Comparison of ENCODE assay signal across 11 cellular contexts in the genomic region with DNA sequence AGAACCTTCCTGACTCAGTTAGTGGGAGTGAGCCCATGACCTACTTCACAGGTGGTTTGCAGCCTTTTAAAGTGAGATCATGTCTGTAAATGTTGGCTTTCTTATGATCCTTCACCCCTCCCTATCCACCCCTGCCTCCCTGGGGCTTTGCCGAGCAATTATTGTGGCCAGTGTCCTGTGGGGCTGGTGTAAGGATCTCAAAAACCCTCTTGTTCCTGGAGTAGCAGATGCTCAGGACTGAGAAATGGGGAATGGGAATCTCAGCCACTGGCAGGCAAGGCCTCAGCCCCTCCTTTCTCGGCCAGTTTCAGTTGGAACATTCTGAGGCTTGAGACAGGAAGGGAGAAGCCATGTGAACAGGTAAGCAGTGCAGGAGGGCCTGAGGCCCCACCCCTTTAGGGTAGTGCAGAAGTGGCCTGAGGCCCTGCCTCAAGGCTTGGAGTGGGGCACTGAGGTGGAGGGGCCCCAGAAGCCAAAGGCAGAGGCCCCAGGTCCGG. TPM values are rescaled to one million over a fixed set of nuclear protein-coding genes. Genes with fewer than 3 reads are reported as not detected.
DNase-seq lines count a peak whose midpoint lies in the region; ATAC-seq and TF ChIP-seq lines count a peak whose summit lies in the region.
"Had no signal": no experiment of that assay in that cellular context is flagged by ENCODE, and none has a peak within 500 bp of the region (broad histone marks: within the 10 kb centered on the region; RNA-seq: fewer than 3 reads in every experiment).

No MANE protein-coding gene starts in this region.

- H2BK15ac ChIP-seq in mesenchymal stem cell (ENCODE audit: low read depth, poor library complexity, severe bottlenecking): no peak overlapping the region

- H3K27me3 ChIP-seq in breast epithelium: no peaks in the 10 kb centered on the region
- H3K27me3 ChIP-seq in colonic mucosa: no peaks in the 10 kb centered on the region
- peaks cover 0 to 57% of the 10 kb centered on the region in 2 experiments for H3K27me3 ChIP-seq in mesenchymal stem cell (ENCODE audit: control insufficient read depth in 1 of 2, insufficient read depth in 1 of 2, low read length in 2 of 2)
- H3K27me3 ChIP-seq in uterus: no peaks in the 10 kb centered on the region

- H2BK5ac ChIP-seq in mesenchymal stem cell (ENCODE audit: low read depth, low read length, poor library complexity, severe bottlenecking): peak overlapping the region; percentile 99

- POLR2A ChIA-PET in MCF 10A (lab: Yijun Ruan, JAX): interaction anchor here (0.6 to 5.2 kb wide), 16 partner anchors 8 to 253 kb away, joined by 3 to 33 read pairs (median 6); a partner anchor contains a TSS

- H3K4me3 ChIP-seq in breast epithelium (no peak overlapping the region), colonic mucosa (no peak overlapping the region), mesenchymal stem cell (ENCODE audit: insufficient read depth in 1 of 2, low read depth in 1 of 2, low read length in 2 of 2) (no peak overlapping the region), uterus (no peak overlapping the region)

- H3K4me1 Mint-ChIP-seq in MCF 10A (ENCODE audit: insufficient read depth, unreplicated experiment): peaks cover 82% of the 10 kb centered on the region
- H3K4me1 Mint-ChIP-seq: B cell had no signal

- no peaks in the 10 kb centered on the region for H3K9me3 Mint-ChIP-seq in MCF 10A (ENCODE audit: unreplicated experiment)

- H3K36me3 Mint-ChIP-seq in MCF 10A (ENCODE audit: insufficient read depth, unreplicated experiment): peaks cover 9% of the 10 kb centered on the region

- H2BK120ac ChIP-seq in mesenchymal stem cell (ENCODE audit: low read depth, low read length): peak overlapping the region; percentile 65

- no peaks in the 10 kb centered on the region for H3K9me3 ChIP-seq in breast epithelium
- H3K9me3 ChIP-seq in colonic mucosa: no peaks in the 10 kb centered on the region
- H3K9me3 ChIP-seq in mesenchymal stem cell (ENCODE audit: control insufficient read depth, low read length): peaks cover 5% of the 10 kb centered on the region
- H3K9me3 ChIP-seq in uterus: no peaks in the 10 kb centered on the region

- peaks cover 0 to 17% of the 10 kb centered on the region in 2 donors for H3K4me1 ChIP-seq in breast epithelium
- peaks cover 22% of the 10 kb centered on the region for H3K4me1 ChIP-seq in colonic mucosa
- peaks cover 59% of the 10 kb centered on the region for H3K4me1 ChIP-seq in mesenchymal stem cell (ENCODE audit: control insufficient read depth, insufficient read depth, low read depth, low read length)
- peaks cover 13 to 38% of the 10 kb centered on the region in 2 donors for H3K4me1 ChIP-seq in uterus

- H2AK5ac ChIP-seq in mesenchymal stem cell (ENCODE audit: low read length, severe bottlenecking): peak overlapping the region; percentile 96

- peaks cover 2% of the 10 kb centered on the region for H3K79me1 ChIP-seq in mesenchymal stem cell (replicated peaks; ENCODE audit: low read length, poor library complexity, severe bottlenecking)

- H3K27ac ChIP-seq in breast epithelium: peak overlapping the region in 1 of 2 donors; percentile 1
- no peak overlapping the region for H3K27ac ChIP-seq in colonic mucosa
- H3K27ac ChIP-seq in mesenchymal stem cell (ENCODE audit: low read length, poor library complexity, severe bottlenecking): peak overlapping the region; percentile 97
- H3K27ac ChIP-seq in uterus: peak overlapping the region; percentile 78 to 85

- H2AFZ ChIP-seq in mesenchymal stem cell (ENCODE audit: low read depth, low read length): no peak overlapping the region

- H3K4me3 Mint-ChIP-seq in MCF 10A (ENCODE audit: unreplicated experiment): peak overlapping the region; percentile 20
- H3K4me3 Mint-ChIP-seq: activated CD4-positive, alpha-beta T cell treated with anti-CD3 and anti-CD28 coated beads for 36 hours; B cell had no signal

- peak overlapping the region; percentile 22 to 83 for H2BK12ac ChIP-seq in mesenchymal stem cell (ENCODE audit: low read length in 2 of 2)

- CTCF ChIA-PET in MCF 10A (lab: Yijun Ruan, JAX): interaction anchor here (1.0 to 5.5 kb wide), 5 partner anchors 76 to 224 kb away, joined by 3 to 42 read pairs (median 7); no protein-coding TSS in a partner anchor

- no peak overlapping the region for H3K23ac ChIP-seq in mesenchymal stem cell (ENCODE audit: low read length in 2 of 2)

- peak overlapping the region in 1 of 2 experiments; percentile 19 for H3K14ac ChIP-seq in mesenchymal stem cell (ENCODE audit: low read length in 2 of 2)

- BruUV-seq in MCF 10A (replicated peaks; lab: Mats Ljungman, UMichigan): no TSS peak

- peak overlapping the region; percentile 1 to 19 for H3K4ac ChIP-seq in mesenchymal stem cell (ENCODE audit: low read depth in 1 of 2, low read length in 2 of 2)

- no peaks in the 10 kb centered on the region for H3K27me3 Mint-ChIP-seq in MCF 10A (ENCODE audit: insufficient read depth, unreplicated experiment)
- H3K27me3 Mint-ChIP-seq: activated CD4-positive, alpha-beta T cell treated with anti-CD3 and anti-CD28 coated beads for 36 hours had no signal

- peak overlapping the region; percentile 16 for H4K8ac ChIP-seq in mesenchymal stem cell (ENCODE audit: low read length)

- ATAC-seq in HG02798 (IDR thresholded peaks at IDR 0.05; ENCODE audit: poor library complexity, unreplicated experiment): no peak
- ATAC-seq: activated CD4-positive, alpha-beta T cell treated with anti-CD3 and anti-CD28 coated beads for 36 hours had no signal

- H3K9ac ChIP-seq in colonic mucosa (ENCODE audit: low read depth in 2 of 2, low read length in 2 of 2): peak overlapping the region in 1 of 2 donors; percentile 24
- no peak overlapping the region for H3K9ac ChIP-seq in mesenchymal stem cell (ENCODE audit: low read length)

- TF ChIP-seq CTCF in MCF 10A (IDR thresholded peaks at IDR 0.05; ENCODE audit: unreplicated experiment): no peak
- no peak for TF ChIP-seq CTCF in breast epithelium (IDR thresholded peaks at IDR 0.05)
- no peak for TF ChIP-seq CTCF in colonic mucosa (IDR thresholded peaks at IDR 0.05)
- no peak for TF ChIP-seq CTCF in uterus (IDR thresholded peaks at IDR 0.05)

- TF ChIP-seq POLR2A in breast epithelium (IDR thresholded peaks at IDR 0.05) (no peak), uterus (IDR thresholded peaks at IDR 0.05) (no peak)

- DNase-seq in MCF 10A (ENCODE audit: unreplicated experiment) (peak; percentile 45), breast epithelium (ENCODE audit: low spot score in 2 of 2) (no peak), colonic mucosa (peak; percentile 54), mesenchymal stem cell (peak; percentile 36), uterus (peak; percentile 58 to 65), iPS-NIHi7 (ENCODE audit: extremely low spot score) (no peak)
- no peak for DNase-seq in activated naive CD4-positive, alpha-beta T cell treated with anti-CD3 and anti-CD28 coated beads, Interleukin-2, amount 50 U/mL, for 16 hours
- DNase-seq: activated CD4-positive, alpha-beta T cell treated with anti-CD3 and anti-CD28 coated beads for 36 hours; NCI-H2029 treated with DMSO at 0.1 percent for 48 hours had no signal

- intact Hi-C loops in MCF 10A (cut with micrococcal nuclease) (loop anchor here (1.0 to 5.0 kb wide), 3 partner anchors 36 to 78 kb away; no protein-coding TSS in a partner anchor), breast epithelium (cut with DNase I; ENCODE audit: low total_unique reads) (no loop called here), colonic mucosa (cut with DNase I) (no loop called here), uterus (cut with DNase I; ENCODE audit: low total_unique reads) (no loop called here)

- 50% methylated on average over 2 of the region's 3 CpGs for WGBS in mesenchymal stem cell

- no peak overlapping the region for H3K4me2 ChIP-seq in mesenchymal stem cell (ENCODE audit: low read length, poor library complexity, severe bottlenecking)

- peak overlapping the region; percentile 74 to 81 for H3K18ac ChIP-seq in mesenchymal stem cell (ENCODE audit: low read depth in 1 of 2, low read length in 2 of 2)

- H3K36me3 ChIP-seq in breast epithelium (no peaks in the 10 kb centered on the region), colonic mucosa (no peaks in the 10 kb centered on the region), mesenchymal stem cell (ENCODE audit: control insufficient read depth in 1 of 2, insufficient read depth in 2 of 2, low read depth in 1 of 2, low read length in 2 of 2) (peaks cover 0 to 9% of the 10 kb centered on the region in 2 experiments), uterus (no peaks in the 10 kb centered on the region)

- peak overlapping the region; percentile 64 for H4K91ac ChIP-seq in mesenchymal stem cell (ENCODE audit: low read length)

- peak overlapping the region; percentile 47 for H3K27ac Mint-ChIP-seq in MCF 10A (ENCODE audit: low read depth, unreplicated experiment)
- H3K27ac Mint-ChIP-seq: activated CD4-positive, alpha-beta T cell treated with anti-CD3 and anti-CD28 coated beads for 36 hours; B cell had no signal

RNA-seq across cellular contexts. Expression of a gene that starts 53.8 kb away (rescaled TPM):
- 52.9 and 72.8 TPM in 2 replicates for total RNA-seq in MCF 10A (2022)
- total RNA-seq in breast epithelium: 10 to 100 TPM; 18.7 to 31.5 (median 30.3) TPM
- 100 to 1,000 TPM in 1 of 2 donors, 10 to 100 TPM in 1; 78.8 to 106 TPM for total RNA-seq in colonic mucosa
- polyA plus RNA-seq in mesenchymal stem cell (2013, experiment 1 of 2): 14.9 TPM
- 14.3 TPM for polyA plus RNA-seq in mesenchymal stem cell (2013, experiment 2 of 2)
- total RNA-seq in uterus: 100 to 1,000 TPM in 1 of 4 donors, 10 to 100 TPM in 3; 40.5 to 178 (median 59.7) TPM

Comparison
In these comparisons a context has a peak if more than half of its experiments do, and no peak if none do; other contexts are left out.
1. DNase-seq: peak in MCF 10A (single experiment), colonic mucosa (single experiment), mesenchymal stem cell (single experiment) and uterus (2 of 2); none in breast epithelium (0 of 2), iPS-NIHi7 (single experiment) and activated naive CD4-positive, alpha-beta T cell treated with anti-CD3 and anti-CD28 coated beads, Interleukin-2, amount 50 U/mL, for 16 hours (single experiment).